Comparison of ENCODE assay signal across 8 cellular contexts in the genomic region with DNA sequence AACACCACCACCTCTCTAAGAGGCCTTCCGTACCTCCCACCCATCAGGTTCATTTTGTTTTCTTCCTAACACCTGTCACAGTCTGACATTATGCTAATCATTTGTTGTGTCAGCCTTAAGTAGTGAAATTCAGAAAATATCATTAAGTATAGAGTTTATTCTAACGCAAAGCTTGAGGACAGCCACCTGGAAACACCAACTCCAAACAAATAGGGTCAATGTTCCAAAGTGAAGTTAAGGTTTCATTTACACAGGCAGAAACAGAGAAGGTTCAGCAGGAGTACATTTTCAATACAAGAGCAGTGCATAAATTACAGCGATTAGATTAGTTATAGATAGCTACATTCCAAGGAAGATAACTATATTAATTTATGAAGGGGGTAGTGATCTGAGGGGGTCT. TPM values are rescaled to one million over a fixed set of nuclear protein-coding genes. Genes with fewer than 3 reads are reported as not detected.
A peak's percentile ranks its signal among the peaks of the same experiment; 100 is the strongest.
DNase-seq lines count a peak whose midpoint lies in the region; ATAC-seq and TF ChIP-seq lines count a peak whose summit lies in the region.

No MANE protein-coding gene starts in this region.

- H3K4me1 ChIP-seq in HUES64 (ENCODE audit: insufficient read depth, low read length) (peaks cover 19% of the 10 kb centered on the region), mammary epithelial cell (ENCODE audit: insufficient read depth, low read length) (peaks cover 54% of the 10 kb centered on the region), muscle layer of duodenum (ENCODE audit: control insufficient read depth in 1 of 2, insufficient read depth in 2 of 2, low read length in 2 of 2) (peaks cover 22 to 31% of the 10 kb centered on the region in 2 donors)

- in situ Hi-C loops in mammary epithelial cell (cut with MboI; ENCODE audit: low sequenced_read_pairs in 2 of 2): no loop called here

- intact Hi-C loops in mammary epithelial cell (cut with micrococcal nuclease): no loop called here

- H3K4me2 ChIP-seq in mammary epithelial cell (ENCODE audit: insufficient read depth, low read depth, low read length): peak overlapping the region; percentile 92

- no peaks in the 10 kb centered on the region for H3K9me3 ChIP-seq in HUES64 (ENCODE audit: insufficient read depth, low read depth, low read length)
- no peaks in the 10 kb centered on the region for H3K9me3 ChIP-seq in mammary epithelial cell (replicated peaks; ENCODE audit: insufficient read depth, low read length)
- no peaks in the 10 kb centered on the region for H3K9me3 ChIP-seq in muscle layer of duodenum (ENCODE audit: control insufficient read depth in 1 of 2, low read length in 2 of 2)

- H2AFZ ChIP-seq in mammary epithelial cell (ENCODE audit: low read depth, low read length): peak overlapping the region; percentile 77

- peaks cover 16% of the 10 kb centered on the region for H3K36me3 ChIP-seq in HUES64 (ENCODE audit: insufficient read depth, low read length)
- H3K36me3 ChIP-seq in mammary epithelial cell (ENCODE audit: insufficient read depth, low read length): no peaks in the 10 kb centered on the region
- peaks cover 5 to 16% of the 10 kb centered on the region in 2 donors for H3K36me3 ChIP-seq in muscle layer of duodenum (ENCODE audit: control insufficient read depth in 1 of 2, insufficient read depth in 2 of 2, low read length in 2 of 2)

- CTCF ChIA-PET in mammary epithelial cell (lab: Charles Lee; ENCODE audit: low non-redundant PET): interaction anchor here (0.6 kb wide), 1 partner anchor 586 kb away, joined by 3 read pairs; no protein-coding TSS in a partner anchor

- no TSS peak for BruUV-seq in mammary epithelial cell (replicated peaks; lab: Mats Ljungman, UMichigan)

- TF ChIP-seq CTCF in 22Rv1 (IDR thresholded peaks at IDR 0.05) (no peak), mammary epithelial cell (conservative IDR thresholded peaks at IDR 0.05 in 1 of 2, IDR thresholded peaks at IDR 0.05 in 1 of 2; ENCODE audit: extremely low read depth in 1 of 2, insufficient read depth in 1 of 2, low read depth in 1 of 2, low read length in 2 of 2) (no peak)

- ATAC-seq in HG03457 (IDR thresholded peaks at IDR 0.05; ENCODE audit: unreplicated experiment): no peak

- 95% methylated on average over 1 of the region's 3 CpGs for WGBS in HUES64
- 15% methylated on average over 3 of the region's 3 CpGs for WGBS in mammary epithelial cell (ENCODE audit: low coverage, missing lambda C conversion rate)

- H3K9ac ChIP-seq in HUES64 (ENCODE audit: low read depth, low read length) (peak overlapping the region; percentile 78; the same call in 1 of the 2 replicates), mammary epithelial cell (ENCODE audit: insufficient read depth, low read length) (peak overlapping the region; percentile 99)

- dilution Hi-C loops in mammary epithelial cell (cut with HindIII; ENCODE audit: low sequenced_read_pairs): loop anchor here (5.0 to 25.0 kb wide), 2 partner anchors 135 to 295 kb away; no protein-coding TSS in a partner anchor

- H4K20me1 ChIP-seq in mammary epithelial cell (ENCODE audit: insufficient read depth, low read length): peaks cover 3% of the 10 kb centered on the region

- DNase-seq in mammary epithelial cell: peak; percentile 6
- DNase-seq in NCI-H1436 (lab: John Stamatoyannopoulos, UW): no peak
- no peak for DNase-seq in activated CD4-positive, CD25-positive, alpha-beta regulatory T cell treated with anti-CD3 and anti-CD28 coated beads, Interleukin-2, amount 50 U/mL, for 72 hours
- DNase-seq in effector CD4-positive, alpha-beta T cell: no peak

- H3K79me2 ChIP-seq in mammary epithelial cell (ENCODE audit: insufficient read depth, low read length): peaks cover 55% of the 10 kb centered on the region

- peak overlapping the region; percentile 89 for H3K27ac ChIP-seq in 22Rv1
- no peak overlapping the region for H3K27ac ChIP-seq in HUES64 (ENCODE audit: low read depth, low read length)
- H3K27ac ChIP-seq in mammary epithelial cell (ENCODE audit: insufficient read depth, low read depth, low read length): peak overlapping the region; percentile 94
- H3K27ac ChIP-seq in muscle layer of duodenum (ENCODE audit: low read length): peak overlapping the region; percentile 99

- no peaks in the 10 kb centered on the region for H3K27me3 ChIP-seq in HUES64 (ENCODE audit: insufficient read depth, low read length)
- no peaks in the 10 kb centered on the region for H3K27me3 ChIP-seq in mammary epithelial cell (ENCODE audit: insufficient read depth, low read length)
- H3K27me3 ChIP-seq in muscle layer of duodenum (ENCODE audit: low read depth, low read length): no peaks in the 10 kb centered on the region

- H3K4me3 ChIP-seq in HUES64 (ENCODE audit: low read length) (peak overlapping the region; percentile 86; the same call in 1 of the 2 replicates), mammary epithelial cell (replicated peaks in 1 of 3; ENCODE audit: insufficient read depth in 1 of 3, low read depth in 2 of 3, low read length in 3 of 3) (peak overlapping the region; percentile 52 to 87 (median 57)), muscle layer of duodenum (ENCODE audit: low read depth in 1 of 2, low read length in 2 of 2) (peak overlapping the region; percentile 85 to 99)

RNA-seq across cellular contexts. Expression of a gene that starts 1.3 kb away (rescaled TPM):
- polyA plus RNA-seq in HUES64 (2013, experiment 1 of 2): 14.8 TPM
- polyA plus RNA-seq in HUES64 (2013, experiment 2 of 2): 15.7 TPM
- total RNA-seq in mammary epithelial cell: 10 to 100 TPM; 24.8 to 28.0 TPM
- 6.9 TPM for polyA plus RNA-seq in mammary epithelial cell
- 7.0 TPM for polyA minus RNA-seq in mammary epithelial cell
